ENCODE assay signal across 8 cellular contexts in the genomic region with DNA sequence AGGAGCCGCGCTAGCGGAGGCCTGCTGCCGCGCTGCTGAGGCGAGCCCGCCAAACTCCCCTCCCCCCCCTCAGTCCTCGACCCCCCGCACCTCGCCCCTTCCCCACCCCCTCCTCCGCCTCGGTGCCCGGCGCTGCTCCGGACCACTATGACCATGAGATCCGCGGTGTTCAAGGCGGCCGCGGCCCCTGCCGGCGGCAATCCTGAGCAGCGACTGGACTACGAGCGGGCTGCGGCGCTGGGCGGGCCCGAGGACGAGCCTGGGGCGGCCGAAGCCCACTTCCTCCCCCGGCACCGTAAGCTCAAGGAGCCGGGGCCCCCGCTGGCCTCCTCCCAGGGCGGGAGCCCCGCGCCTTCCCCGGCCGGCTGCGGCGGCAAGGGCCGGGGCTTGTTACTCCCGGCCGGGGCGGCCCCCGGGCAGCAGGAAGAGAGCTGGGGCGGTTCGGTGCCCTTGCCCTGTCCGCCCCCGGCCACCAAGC. TPM values are rescaled to one million over a fixed set of nuclear protein-coding genes. Genes with fewer than 3 reads are reported as not detected.
DNase-seq lines count a peak whose midpoint lies in the region; ATAC-seq and TF ChIP-seq lines count a peak whose summit lies in the region.

No MANE protein-coding gene starts in this region.

- peaks cover 81% of the 10 kb centered on the region for H3K79me2 ChIP-seq in neural progenitor cell (ENCODE audit: low read depth)

- H3K9me3 Mint-ChIP-seq in activated naive CD4-positive, alpha-beta T cell treated with anti-CD3 and anti-CD28 coated beads for 36 hours = no peaks in the 10 kb centered on the region
- H3K9me3 Mint-ChIP-seq in neural progenitor cell = no peaks in the 10 kb centered on the region

- peak overlapping the region; percentile 92 for H3K4me2 ChIP-seq in neural progenitor cell

- intact Hi-C loops in activated naive CD4-positive, alpha-beta T cell treated with anti-CD3 and anti-CD28 coated beads for 36 hours (cut with micrococcal nuclease) = loop anchor here (2.0 kb wide), 1 partner anchor 46 kb away; no protein-coding TSS in a partner anchor

- peak; percentile 34 for ATAC-seq in HG03135 (IDR thresholded peaks at IDR 0.05; ENCODE audit: unreplicated experiment)

- peak overlapping the region; percentile 88 for H3K9ac ChIP-seq in neural progenitor cell

- CTCF ChIA-PET in activated naive CD4-positive, alpha-beta T cell treated with anti-CD3 and anti-CD28 coated beads for 36 hours (lab: Charles Lee) = interaction anchor here (0.5 to 5.3 kb wide), 6 partner anchors 10 to 96 kb away, joined by 3 to 56 read pairs (median 4); partner anchors contain the start of gene NR1D1

- H3K27ac Mint-ChIP-seq in activated naive CD4-positive, alpha-beta T cell treated with anti-CD3 and anti-CD28 coated beads for 36 hours = no peak overlapping the region
- no peak overlapping the region for H3K27ac Mint-ChIP-seq in neural progenitor cell

- H4K20me1 ChIP-seq in neural progenitor cell (ENCODE audit: low read depth) = peaks cover 44% of the 10 kb centered on the region

- peaks cover 9% of the 10 kb centered on the region for H3K36me3 ChIP-seq in neural progenitor cell

- H3K27me3 Mint-ChIP-seq in activated naive CD4-positive, alpha-beta T cell treated with anti-CD3 and anti-CD28 coated beads for 36 hours (ENCODE audit: low read depth) = no peaks in the 10 kb centered on the region
- H3K27me3 Mint-ChIP-seq in neural progenitor cell (ENCODE audit: insufficient read depth, low read depth) = peaks cover 2% of the 10 kb centered on the region

- H3K36me3 Mint-ChIP-seq in activated naive CD4-positive, alpha-beta T cell treated with anti-CD3 and anti-CD28 coated beads for 36 hours (ENCODE audit: low read depth) = peaks cover 16% of the 10 kb centered on the region
- peaks cover 13% of the 10 kb centered on the region for H3K36me3 Mint-ChIP-seq in neural progenitor cell

- peak overlapping the region; percentile 86 for H3K27ac ChIP-seq in neural progenitor cell

- peaks cover 27% of the 10 kb centered on the region for H3K4me1 Mint-ChIP-seq in activated naive CD4-positive, alpha-beta T cell treated with anti-CD3 and anti-CD28 coated beads for 36 hours (ENCODE audit: low read depth)
- peaks cover 29% of the 10 kb centered on the region for H3K4me1 Mint-ChIP-seq in neural progenitor cell

- peaks cover 44% of the 10 kb centered on the region for H3F3A ChIP-seq in neural progenitor cell (ENCODE audit: low read depth)

- H3K4me3 Mint-ChIP-seq in activated naive CD4-positive, alpha-beta T cell treated with anti-CD3 and anti-CD28 coated beads for 36 hours = peak overlapping the region; percentile 92
- peak overlapping the region; percentile 78 for H3K4me3 Mint-ChIP-seq in neural progenitor cell

- peaks cover 22% of the 10 kb centered on the region for H3K4me1 ChIP-seq in neural progenitor cell

- H3K27me3 ChIP-seq in neural progenitor cell = no peaks in the 10 kb centered on the region

- H3K9me3 ChIP-seq in neural progenitor cell (ENCODE audit: low read depth) = no peaks in the 10 kb centered on the region

- H3K4me3 ChIP-seq in WI38 (ENCODE audit: low read depth, low read length) = peak overlapping the region; percentile 95
- H3K4me3 ChIP-seq in fibroblast of pulmonary artery (replicated peaks; ENCODE audit: low read depth, low read length) = peak overlapping the region; percentile 98
- H3K4me3 ChIP-seq in neural progenitor cell = peak overlapping the region; percentile 99

- no peak for TF ChIP-seq CTCF in WI38 (IDR thresholded peaks at IDR 0.05; ENCODE audit: low read depth, low read length)
- peak; percentile 5 for TF ChIP-seq CTCF in fibroblast of pulmonary artery (IDR thresholded peaks at IDR 0.05; ENCODE audit: low read length, missing control alignments)
- peak; percentile 23 for TF ChIP-seq CTCF in neural progenitor cell (IDR thresholded peaks at IDR 0.05)

- DNase-seq in activated naive CD4-positive, alpha-beta T cell treated with anti-CD3 and anti-CD28 coated beads for 36 hours = peak; percentile 37
- no peak for DNase-seq in activated naive CD4-positive, alpha-beta T cell treated with anti-CD3 and anti-CD28 coated beads, Interleukin-2, amount 50 U/mL, for 16 hours
- DNase-seq in fibroblast of pulmonary artery (ENCODE audit: low read depth) (no peak), neural progenitor cell (ENCODE audit: low spot score) (peak; percentile 79), NCI-H2171 treated with DMSO at 0.1 percent for 48 hours (lab: John Stamatoyannopoulos, UW) (no peak), amniotic stem cell (lab: John Stamatoyannopoulos, UW) (no peak)

- H2AFZ ChIP-seq in neural progenitor cell (replicated peaks) = no peak overlapping the region

RNA-seq across cellular contexts. Expression of gene MSL1, which starts 0.7 kb away (rescaled TPM):
- total RNA-seq in activated naive CD4-positive, alpha-beta T cell treated with anti-CD3 and anti-CD28 coated beads for 36 hours = 10 to 100 TPM; 72.1 to 72.2 TPM
- 144 and 190 TPM in 2 replicates for total RNA-seq in neural progenitor cell (ENCODE audit: low replicate concordance)

RNA-seq across cellular contexts. Expression of gene CASC3, which starts 17.8 kb away (rescaled TPM):
- 100 to 1,000 TPM; 104 TPM for total RNA-seq in activated naive CD4-positive, alpha-beta T cell treated with anti-CD3 and anti-CD28 coated beads for 36 hours
- total RNA-seq in neural progenitor cell (ENCODE audit: low replicate concordance) = 64.0 and 68.9 TPM in 2 replicates

RNA-seq across cellular contexts. Expression of gene NR1D1, which starts 22.1 kb away (rescaled TPM):
- 1 to 10 TPM; 9.0 to 9.1 TPM for total RNA-seq in activated naive CD4-positive, alpha-beta T cell treated with anti-CD3 and anti-CD28 coated beads for 36 hours
- 0.24 and 0.87 TPM in 2 replicates for total RNA-seq in neural progenitor cell (ENCODE audit: low replicate concordance)

RNA-seq across cellular contexts. Expression of gene RAPGEFL1, which starts 54.8 kb away (rescaled TPM):
- 1 to 10 TPM; 3.1 to 4.0 TPM for total RNA-seq in activated naive CD4-positive, alpha-beta T cell treated with anti-CD3 and anti-CD28 coated beads for 36 hours
- 6.8 and 8.3 TPM in 2 replicates for total RNA-seq in neural progenitor cell (ENCODE audit: low replicate concordance)

RNA-seq across cellular contexts. Expression of gene THRA, which starts 59.7 kb away (rescaled TPM):
- 10 to 100 TPM; 10.2 to 11.2 TPM for total RNA-seq in activated naive CD4-positive, alpha-beta T cell treated with anti-CD3 and anti-CD28 coated beads for 36 hours
- 14.5 and 20.8 TPM in 2 replicates for total RNA-seq in neural progenitor cell (ENCODE audit: low replicate concordance)

Comparison
In these comparisons a context has a peak if more than half of its experiments do, and no peak if none do; other contexts are left out.
1. DNase-seq: peak in activated naive CD4-positive, alpha-beta T cell treated with anti-CD3 and anti-CD28 coated beads for 36 hours (single experiment) and neural progenitor cell (single experiment); none in activated naive CD4-positive, alpha-beta T cell treated with anti-CD3 and anti-CD28 coated beads, Interleukin-2, amount 50 U/mL, for 16 hours (single experiment), fibroblast of pulmonary artery (single experiment), NCI-H2171 treated with DMSO at 0.1 percent for 48 hours (single experiment) and amniotic stem cell (single experiment).
2. Peak in every context shown above with its lines, with median percentiles within 50 percentile points of each other: H3K4me3 ChIP-seq.